ENCODE assay signal across 11 cellular contexts in the genomic region with DNA sequence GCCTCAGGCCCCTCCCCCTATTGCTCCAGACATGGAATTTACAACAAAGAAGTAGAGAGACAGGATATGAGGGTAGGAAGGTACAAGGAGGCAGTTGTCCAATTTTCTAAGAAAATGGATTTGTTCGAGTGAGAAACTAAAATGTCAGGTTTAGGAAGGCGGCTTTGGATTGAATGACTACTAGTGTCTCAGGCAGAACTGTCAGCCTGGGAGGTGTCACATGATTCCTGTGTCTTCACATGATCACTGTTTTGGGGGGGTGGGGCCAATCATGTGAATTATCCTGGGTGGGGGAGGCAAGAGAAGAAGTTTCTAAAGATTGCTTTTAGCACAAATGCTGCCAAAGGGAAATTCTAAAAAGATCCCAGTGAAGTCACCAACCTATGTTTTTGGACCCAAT. TPM values are rescaled to one million over a fixed set of nuclear protein-coding genes. Genes with fewer than 3 reads are reported as not detected.
DNase-seq lines count a peak whose midpoint lies in the region; ATAC-seq and TF ChIP-seq lines count a peak whose summit lies in the region.
"Had no signal": no experiment of that assay in that cellular context is flagged by ENCODE, and none has a peak within 500 bp of the region (broad histone marks: within the 10 kb centered on the region; RNA-seq: fewer than 3 reads in every experiment).

No MANE protein-coding gene starts in this region.

- H3K27me3 Mint-ChIP-seq in activated B cell treated with CpG ODN at 0.5 μM for 24 hours (no peaks in the 10 kb centered on the region), T-cell (peaks cover 54 to 60% of the 10 kb centered on the region in 2 donors)

- TF ChIP-seq CTCF in activated B cell treated with CpG ODN at 0.5 μM for 24 hours (IDR thresholded peaks at IDR 0.05) (no peak), right atrium auricular region (IDR thresholded peaks at IDR 0.05) (no peak), stomach (IDR thresholded peaks at IDR 0.05) (no peak)

- CTCF ChIA-PET in activated B cell treated with CpG ODN at 0.5 μM for 24 hours (lab: Charles Lee) (no interaction called here), T-cell (lab: Charles Lee) (no interaction called here)

- H3K9me3 Mint-ChIP-seq in activated B cell treated with CpG ODN at 0.5 μM for 24 hours (no peaks in the 10 kb centered on the region), T-cell (no peaks in the 10 kb centered on the region)

- H3K4me1 Mint-ChIP-seq in activated B cell treated with CpG ODN at 0.5 μM for 24 hours = peaks cover 59% of the 10 kb centered on the region
- H3K4me1 Mint-ChIP-seq in T-cell = peaks cover 0 to 9% (median 5%) of the 10 kb centered on the region in 3 donors

- POLR2A ChIA-PET in activated B cell treated with CpG ODN at 0.5 μM for 24 hours (lab: Charles Lee) (interaction anchor here (1.2 to 1.7 kb wide), 2 partner anchors 55 to 57 kb away, joined by 3 to 21 read pairs; no protein-coding TSS in a partner anchor), T-cell (lab: Charles Lee) (no interaction called here)

- no peaks in the 10 kb centered on the region for H3K9me3 ChIP-seq in right atrium auricular region
- no peaks in the 10 kb centered on the region for H3K9me3 ChIP-seq in stomach

- 77 to 94% (median 80%) methylated on average over 2 of the region's 2 CpGs for WGBS in stomach, 5 donors

- TF ChIP-seq EP300 in stomach (IDR thresholded peaks at IDR 0.05) = no peak

- intact Hi-C loops in activated B cell treated with CpG ODN at 0.5 μM for 24 hours (cut with micrococcal nuclease) (loop anchor here (5.0 kb wide), 1 partner anchor 275 kb away; no protein-coding TSS in a partner anchor), stomach (cut with DNase I; ENCODE audit: low total_unique reads) (loop anchor here (10.0 kb wide), 1 partner anchor 93 kb away; no protein-coding TSS in a partner anchor)

- H3K27ac Mint-ChIP-seq in activated B cell treated with CpG ODN at 0.5 μM for 24 hours = peak overlapping the region; percentile 87
- H3K27ac Mint-ChIP-seq in T-cell = no peak overlapping the region

- H3K27ac ChIP-seq in right atrium auricular region (peak overlapping the region; percentile 94 to 96), stomach (peak overlapping the region in 4 of 5 donors; percentile 38 to 96 (median 94))
- H3K27ac ChIP-seq: KMS-11 had no signal

- H3K4me1 ChIP-seq in right atrium auricular region (peaks cover 0 to 66% of the 10 kb centered on the region in 2 donors), stomach (peaks cover 11 to 75% (median 54%) of the 10 kb centered on the region in 4 donors)

- H3K4me3 ChIP-seq in right atrium auricular region (no peak overlapping the region), stomach (peak overlapping the region in 1 of 4 donors; percentile 72)

- H3K4me3 Mint-ChIP-seq in activated B cell treated with CpG ODN at 0.5 μM for 24 hours = peak overlapping the region; percentile 68
- H3K4me3 Mint-ChIP-seq in T-cell = no peak overlapping the region

- no peak for DNase-seq in activated B cell treated with CpG ODN at 0.5 μM for 24 hours
- DNase-seq in right atrium auricular region (ENCODE audit: low spot score) = no peak
- no peak for DNase-seq in stomach
- DNase-seq in NCI-H446 (lab: John Stamatoyannopoulos, UW) = no peak
- DNase-seq in T-cell = no peak
- DNase-seq in midbrain (lab: John Stamatoyannopoulos, UW) = no peak
- DNase-seq: activated effector memory CD4-positive, alpha-beta T cell treated with Interleukin-2 at 50 U/mL for 16 hours; GOT3 had no signal

- ATAC-seq in GM21723 (IDR thresholded peaks at IDR 0.05; ENCODE audit: unreplicated experiment) (peak; percentile 1), activated B cell treated with CpG ODN at 0.5 μM for 24 hours (ENCODE audit: low read depth) (peak; percentile 2), T-cell (replicated peaks in 1 of 4) (no peak), HG02981 (IDR thresholded peaks at IDR 0.05; ENCODE audit: unreplicated experiment) (no peak)

- H3K36me3 ChIP-seq in right atrium auricular region (no peaks in the 10 kb centered on the region), stomach (peaks cover 0 to 5% (median 0%) of the 10 kb centered on the region in 4 donors)

- H3K27me3 ChIP-seq in right atrium auricular region = no peaks in the 10 kb centered on the region
- H3K27me3 ChIP-seq in stomach = peaks cover 0 to 13% (median 0%) of the 10 kb centered on the region in 3 donors

- TF ChIP-seq POLR2A in stomach (IDR thresholded peaks at IDR 0.05) = no peak

- H3K36me3 Mint-ChIP-seq in activated B cell treated with CpG ODN at 0.5 μM for 24 hours (ENCODE audit: low read depth) (peaks cover 5% of the 10 kb centered on the region), T-cell (no peaks in the 10 kb centered on the region)

RNA-seq across cellular contexts. Expression of a gene that starts 2.3 kb away (rescaled TPM):
- total RNA-seq in activated B cell treated with CpG ODN at 0.5 μM for 24 hours = 10.1 and 10.2 TPM in 2 replicates
- 10 to 100 TPM; 32.4 to 58.5 TPM for total RNA-seq in right atrium auricular region
- total RNA-seq in stomach = 10 to 100 TPM in 1 of 5 donors, 1 to 10 TPM in 3, under 1 TPM in 1; 0.29 to 35.5 (median 8.8) TPM
- 1 to 10 TPM; 5.7 to 8.5 (median 7.0) TPM for polyA plus RNA-seq in stomach
- total RNA-seq in T-cell = under 1 TPM in 4 of 5 donors, not detected in 1; 0.15 to 0.72 (median 0.50) TPM

Comparison
In these comparisons a context has a peak if more than half of its experiments do, and no peak if none do; other contexts are left out.
1. ATAC-seq: peak in GM21723 (single experiment) and activated B cell treated with CpG ODN at 0.5 μM for 24 hours (single experiment); none in T-cell (0 of 4) and HG02981 (single experiment).